In the genomic region with DNA sequence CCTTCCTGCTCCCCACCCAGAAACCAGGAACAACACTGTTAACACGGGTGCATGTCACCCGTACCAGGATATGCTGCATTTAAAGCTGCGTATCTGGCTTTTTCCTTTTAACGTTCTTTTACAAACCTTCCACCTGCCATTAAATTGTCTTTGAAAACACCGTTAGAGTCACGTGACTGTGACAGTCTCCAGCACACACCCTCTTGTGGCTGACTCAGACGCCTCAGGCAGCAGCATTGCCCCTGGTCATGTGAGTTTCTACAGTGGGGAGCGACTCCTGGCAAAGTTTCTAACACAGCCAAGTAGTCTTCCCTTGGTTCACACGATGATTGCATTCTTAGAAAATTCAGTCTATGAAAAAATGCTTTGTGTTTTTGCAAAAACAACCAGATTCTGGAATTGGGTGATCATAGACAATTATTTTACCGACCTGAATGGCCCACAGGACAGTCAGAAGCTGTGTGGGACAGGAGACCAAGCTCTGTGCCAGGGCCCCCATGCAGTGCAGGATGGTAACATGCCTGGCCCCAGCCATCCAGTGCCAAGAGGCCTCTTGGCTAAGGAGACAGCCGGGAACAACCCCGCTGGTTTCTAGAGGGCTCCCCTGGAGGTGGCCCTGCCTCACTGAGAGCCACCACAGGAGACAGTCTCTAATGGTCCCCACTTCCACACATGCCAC, we compare ENCODE assay signal across 1 cellular context.
TF ChIP-seq lines count a peak whose summit lies in the region.

No MANE protein-coding gene starts in this region.

TF ChIP-seq in K562, 482 proteins besides CTCF, POLR2A, EP300 and RAD21 (continued from another document and continues in another):
- TF ChIP-seq JUND (IDR thresholded peaks at IDR 0.05; ENCODE audit: borderline replicate concordance, low read depth, low read length) (peak; percentile 84), JUND (tag; IDR thresholded peaks at IDR 0.05; ENCODE audit: borderline replicate concordance, low read depth, low read length) (peak; percentile 75; the same call in 1 of the 3 replicates), MYC (IDR thresholded peaks at IDR 0.05; ENCODE audit: low read depth, low read length) (0 out of 2 replicates have a peak, but pooled peaks have one; percentile 51), MYC (CRISPR knock-in tag; IDR thresholded peaks at IDR 0.05; ENCODE audit: borderline replicate concordance, low read depth) (no peak), JUN (IDR thresholded peaks at IDR 0.05; ENCODE audit: borderline replicate concordance, low read depth, low read length) (peak; percentile 66; the same call in 1 of the 2 replicates), JUN (CRISPR knock-in tag; IDR thresholded peaks at IDR 0.05; ENCODE audit: borderline replicate concordance) (no peak), ZNF518B (CRISPR knock-in tag; IDR thresholded peaks at IDR 0.05) (no peak), HOXB6 (CRISPR knock-in tag; IDR thresholded peaks at IDR 0.05; ENCODE audit: borderline replicate concordance) (no peak), ATF3 (IDR thresholded peaks at IDR 0.05) (peak; percentile 73; the same call in 1 of the 2 replicates), ATF3 (CRISPR knock-in tag; conservative IDR thresholded peaks at IDR 0.05) (no peak), ELK3 (CRISPR knock-in tag; IDR thresholded peaks at IDR 0.05) (no peak), CREM (IDR thresholded peaks at IDR 0.05; ENCODE audit: low read depth) (peak; percentile 56; the same call in 1 of the 2 replicates), CC2D1A (IDR thresholded peaks at IDR 0.05) (peak; percentile 38; the same call in 1 of the 2 replicates), L3MBTL2 (IDR thresholded peaks at IDR 0.05) (peak; percentile 83), ZEB2 (IDR thresholded peaks at IDR 0.05) (0 out of 2 replicates have a peak, but pooled peaks have one; percentile 15), ZNF766 (CRISPR knock-in tag; conservative IDR thresholded peaks at IDR 0.05) (0 out of 2 replicates have a peak, but pooled peaks have one; percentile 41), PPARD (CRISPR knock-in tag; IDR thresholded peaks at IDR 0.05) (no peak), ZNF507 (tag; conservative IDR thresholded peaks at IDR 0.05) (no peak), MITF (IDR thresholded peaks at IDR 0.05) (peak; percentile 96), FOSL1 (tag; conservative IDR thresholded peaks at IDR 0.05) (peak; percentile 79), EGR1 (conservative IDR thresholded peaks at IDR 0.05) (0 out of 2 replicates have a peak, but pooled peaks have one; percentile 27), LEF1 (IDR thresholded peaks at IDR 0.05) (peak; percentile 61), ZSCAN32 (CRISPR knock-in tag; IDR thresholded peaks at IDR 0.05) (peak; percentile 93), CHD4 (IDR thresholded peaks at IDR 0.05; ENCODE audit: insufficient read depth, insufficient replicate concordance, low read depth, low read length, poor library complexity, severe bottlenecking) (no peak), DPF2 (IDR thresholded peaks at IDR 0.05) (peak; percentile 53; the same call in 1 of the 2 replicates), TAL1 (IDR thresholded peaks at IDR 0.05) (no peak), ETS2 (tag; IDR thresholded peaks at IDR 0.05; ENCODE audit: borderline replicate concordance, poor library complexity, severe bottlenecking) (no peak), TEAD1 (CRISPR knock-in tag; IDR thresholded peaks at IDR 0.05) (peak in 1 of 2 experiments; percentile 51; a peak in 1 of 4 replicates), SOX6 (IDR thresholded peaks at IDR 0.05) (0 out of 2 replicates have a peak, but pooled peaks have one; percentile 42), USF1 (CRISPR knock-in tag; IDR thresholded peaks at IDR 0.05) (peak; percentile 94), MEIS2 (IDR thresholded peaks at IDR 0.05; ENCODE audit: partially characterized antibody) (peak; percentile 31), POLR2G (IDR thresholded peaks at IDR 0.05; ENCODE audit: low read depth, low read length) (no peak), NCOR1 (IDR thresholded peaks at IDR 0.05) (peak; percentile 19; the same call in 1 of the 2 replicates), DACH1 (IDR thresholded peaks at IDR 0.05; ENCODE audit: partially characterized antibody) (no peak), CREB3 (tag; conservative IDR thresholded peaks at IDR 0.05; ENCODE audit: low read depth) (no peak)
- TF ChIP-seq, protein P1, sequence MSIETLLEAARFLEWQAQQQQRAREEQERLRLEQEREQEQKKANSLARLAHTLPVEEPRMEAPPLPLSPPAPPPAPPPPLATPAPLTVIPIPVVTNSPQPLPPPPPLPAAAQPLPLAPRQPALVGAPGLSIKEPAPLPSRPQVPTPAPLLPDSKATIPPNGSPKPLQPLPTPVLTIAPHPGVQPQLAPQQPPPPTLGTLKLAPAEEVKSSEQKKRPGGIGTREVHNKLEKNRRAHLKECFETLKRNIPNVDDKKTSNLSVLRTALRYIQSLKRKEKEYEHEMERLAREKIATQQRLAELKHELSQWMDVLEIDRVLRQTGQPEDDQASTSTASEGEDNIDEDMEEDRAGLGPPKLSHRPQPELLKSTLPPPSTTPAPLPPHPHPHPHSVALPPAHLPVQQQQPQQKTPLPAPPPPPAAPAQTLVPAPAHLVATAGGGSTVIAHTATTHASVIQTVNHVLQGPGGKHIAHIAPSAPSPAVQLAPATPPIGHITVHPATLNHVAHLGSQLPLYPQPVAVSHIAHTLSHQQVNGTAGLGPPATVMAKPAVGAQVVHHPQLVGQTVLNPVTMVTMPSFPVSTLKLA (conservative IDR thresholded peaks at IDR 0.05) = peak; percentile 56 to 61
- TF ChIP-seq, protein P2, sequence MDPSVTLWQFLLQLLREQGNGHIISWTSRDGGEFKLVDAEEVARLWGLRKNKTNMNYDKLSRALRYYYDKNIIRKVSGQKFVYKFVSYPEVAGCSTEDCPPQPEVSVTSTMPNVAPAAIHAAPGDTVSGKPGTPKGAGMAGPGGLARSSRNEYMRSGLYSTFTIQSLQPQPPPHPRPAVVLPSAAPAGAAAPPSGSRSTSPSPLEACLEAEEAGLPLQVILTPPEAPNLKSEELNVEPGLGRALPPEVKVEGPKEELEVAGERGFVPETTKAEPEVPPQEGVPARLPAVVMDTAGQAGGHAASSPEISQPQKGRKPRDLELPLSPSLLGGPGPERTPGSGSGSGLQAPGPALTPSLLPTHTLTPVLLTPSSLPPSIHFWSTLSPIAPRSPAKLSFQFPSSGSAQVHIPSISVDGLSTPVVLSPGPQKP (CRISPR knock-in tag; IDR thresholded peaks at IDR 0.05) = no peak
- TF ChIP-seq, protein P3, sequence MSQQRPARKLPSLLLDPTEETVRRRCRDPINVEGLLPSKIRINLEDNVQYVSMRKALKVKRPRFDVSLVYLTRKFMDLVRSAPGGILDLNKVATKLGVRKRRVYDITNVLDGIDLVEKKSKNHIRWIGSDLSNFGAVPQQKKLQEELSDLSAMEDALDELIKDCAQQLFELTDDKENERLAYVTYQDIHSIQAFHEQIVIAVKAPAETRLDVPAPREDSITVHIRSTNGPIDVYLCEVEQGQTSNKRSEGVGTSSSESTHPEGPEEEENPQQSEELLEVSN (IDR thresholded peaks at IDR 0.05; ENCODE audit: borderline replicate concordance in 1 of 2, extremely low read depth in 1 of 2, insufficient read depth in 1 of 2, insufficient read length in 1 of 2, low read depth in 1 of 2, low read length in 1 of 2, poor library complexity in 1 of 2, severe bottlenecking in 1 of 2) = peak in 1 of 2 experiments; percentile 61
- TF ChIP-seq, protein P4, sequence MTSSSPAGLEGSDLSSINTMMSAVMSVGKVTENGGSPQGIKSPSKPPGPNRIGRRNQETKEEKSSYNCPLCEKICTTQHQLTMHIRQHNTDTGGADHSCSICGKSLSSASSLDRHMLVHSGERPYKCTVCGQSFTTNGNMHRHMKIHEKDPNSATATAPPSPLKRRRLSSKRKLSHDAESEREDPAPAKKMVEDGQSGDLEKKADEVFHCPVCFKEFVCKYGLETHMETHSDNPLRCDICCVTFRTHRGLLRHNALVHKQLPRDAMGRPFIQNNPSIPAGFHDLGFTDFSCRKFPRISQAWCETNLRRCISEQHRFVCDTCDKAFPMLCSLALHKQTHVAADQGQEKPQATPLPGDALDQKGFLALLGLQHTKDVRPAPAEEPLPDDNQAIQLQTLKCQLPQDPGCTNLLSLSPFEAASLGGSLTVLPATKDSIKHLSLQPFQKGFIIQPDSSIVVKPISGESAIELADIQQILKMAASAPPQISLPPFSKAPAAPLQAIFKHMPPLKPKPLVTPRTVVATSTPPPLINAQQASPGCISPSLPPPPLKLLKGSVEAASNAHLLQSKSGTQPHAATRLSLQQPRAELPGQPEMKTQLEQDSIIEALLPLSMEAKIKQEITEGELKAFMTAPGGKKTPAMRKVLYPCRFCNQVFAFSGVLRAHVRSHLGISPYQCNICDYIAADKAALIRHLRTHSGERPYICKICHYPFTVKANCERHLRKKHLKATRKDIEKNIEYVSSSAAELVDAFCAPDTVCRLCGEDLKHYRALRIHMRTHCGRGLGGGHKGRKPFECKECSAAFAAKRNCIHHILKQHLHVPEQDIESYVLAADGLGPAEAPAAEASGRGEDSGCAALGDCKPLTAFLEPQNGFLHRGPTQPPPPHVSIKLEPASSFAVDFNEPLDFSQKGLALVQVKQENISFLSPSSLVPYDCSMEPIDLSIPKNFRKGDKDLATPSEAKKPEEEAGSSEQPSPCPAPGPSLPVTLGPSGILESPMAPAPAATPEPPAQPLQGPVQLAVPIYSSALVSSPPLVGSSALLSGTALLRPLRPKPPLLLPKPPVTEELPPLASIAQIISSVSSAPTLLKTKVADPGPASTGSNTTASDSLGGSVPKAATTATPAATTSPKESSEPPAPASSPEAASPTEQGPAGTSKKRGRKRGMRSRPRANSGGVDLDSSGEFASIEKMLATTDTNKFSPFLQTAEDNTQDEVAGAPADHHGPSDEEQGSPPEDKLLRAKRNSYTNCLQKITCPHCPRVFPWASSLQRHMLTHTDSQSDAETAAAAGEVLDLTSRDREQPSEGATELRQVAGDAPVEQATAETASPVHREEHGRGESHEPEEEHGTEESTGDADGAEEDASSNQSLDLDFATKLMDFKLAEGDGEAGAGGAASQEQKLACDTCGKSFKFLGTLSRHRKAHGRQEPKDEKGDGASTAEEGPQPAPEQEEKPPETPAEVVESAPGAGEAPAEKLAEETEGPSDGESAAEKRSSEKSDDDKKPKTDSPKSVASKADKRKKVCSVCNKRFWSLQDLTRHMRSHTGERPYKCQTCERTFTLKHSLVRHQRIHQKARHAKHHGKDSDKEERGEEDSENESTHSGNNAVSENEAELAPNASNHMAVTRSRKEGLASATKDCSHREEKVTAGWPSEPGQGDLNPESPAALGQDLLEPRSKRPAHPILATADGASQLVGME (CRISPR knock-in tag; IDR thresholded peaks at IDR 0.05) = no peak
